Comparison of ENCODE assay signal across 12 cellular contexts in the genomic region with DNA sequence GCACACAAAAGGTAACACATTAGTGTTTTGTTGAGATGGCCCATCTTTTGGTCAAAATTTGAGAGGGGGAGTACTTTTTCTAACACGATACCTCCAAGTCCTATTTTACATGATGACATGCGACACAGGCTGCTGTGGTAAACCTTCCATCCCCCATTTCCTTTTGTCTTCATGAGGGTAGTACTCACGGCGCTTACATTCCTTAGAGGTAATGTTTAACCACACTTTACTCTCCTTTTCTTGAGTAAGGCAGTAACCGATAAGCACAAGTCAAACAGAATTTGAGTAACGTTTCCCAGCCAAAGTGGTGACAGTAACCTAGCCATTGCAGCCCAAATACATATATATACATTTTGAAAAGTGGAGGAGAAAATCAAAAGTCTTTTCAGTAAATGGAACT. TPM values are rescaled to one million over a fixed set of nuclear protein-coding genes. Genes with fewer than 3 reads are reported as not detected.
DNase-seq lines count a peak whose midpoint lies in the region; ATAC-seq and TF ChIP-seq lines count a peak whose summit lies in the region.
"Had no signal": no experiment of that assay in that cellular context is flagged by ENCODE, and none has a peak within 500 bp of the region (broad histone marks: within the 10 kb centered on the region; RNA-seq: fewer than 3 reads in every experiment).

No MANE protein-coding gene starts in this region.

- no peak for TF ChIP-seq POLR2A in upper lobe of left lung (IDR thresholded peaks at IDR 0.05)

- DNase-seq in HuH-7 (ENCODE audit: low spot score) (peak; percentile 28), mammary epithelial cell (peak; percentile 29), left colon (no peak), upper lobe of left lung (no peak), GM10266 (ENCODE audit: extremely low spot score) (no peak), heart right ventricle (no peak), omental fat pad (ENCODE audit: low spot score) (no peak)
- DNase-seq: activated CD4-positive, CD25-positive, alpha-beta regulatory T cell; CD8-positive, alpha-beta T cell; foreskin melanocyte; SW 1271 had no signal

- H3K4me3 ChIP-seq in mammary epithelial cell (replicated peaks in 1 of 3; ENCODE audit: insufficient read depth in 1 of 3, low read depth in 2 of 3, low read length in 3 of 3) (no peak overlapping the region), upper lobe of left lung (no peak overlapping the region), heart right ventricle (no peak overlapping the region)

- TF ChIP-seq CTCF in mammary epithelial cell (conservative IDR thresholded peaks at IDR 0.05 in 1 of 2, IDR thresholded peaks at IDR 0.05 in 1 of 2; ENCODE audit: extremely low read depth in 1 of 2, insufficient read depth in 1 of 2, low read depth in 1 of 2, low read length in 2 of 2) (no peak), upper lobe of left lung (IDR thresholded peaks at IDR 0.05) (no peak), GM10266 (IDR thresholded peaks at IDR 0.05; ENCODE audit: control insufficient read depth, insufficient read depth, low read depth, missing control alignments) (no peak), heart right ventricle (IDR thresholded peaks at IDR 0.05) (no peak), omental fat pad (IDR thresholded peaks at IDR 0.05) (no peak)

- in situ Hi-C loops in mammary epithelial cell (cut with MboI; ENCODE audit: low sequenced_read_pairs in 2 of 2), result loop anchor here in 1 of 2 donors (25.0 kb wide), 1 partner anchor 105 kb away; no protein-coding TSS in a partner anchor

- peak; percentile 96 for ATAC-seq in left colon
- ATAC-seq in upper lobe of left lung (ENCODE audit: low FRiP score in 2 of 2), result peak; percentile 44 to 87
- no peak for ATAC-seq in heart right ventricle
- no peak for ATAC-seq in omental fat pad (ENCODE audit: low FRiP score)
- ATAC-seq: CD8-positive, alpha-beta T cell had no signal

- peak overlapping the region; percentile 60 for H3K4me2 ChIP-seq in mammary epithelial cell (ENCODE audit: insufficient read depth, low read depth, low read length)

- H3K79me2 ChIP-seq in mammary epithelial cell (ENCODE audit: insufficient read depth, low read length), result no peaks in the 10 kb centered on the region

- no peak overlapping the region for H2AFZ ChIP-seq in mammary epithelial cell (ENCODE audit: low read depth, low read length)

- H3K27me3 ChIP-seq in mammary epithelial cell (ENCODE audit: insufficient read depth, low read length), result no peaks in the 10 kb centered on the region
- no peaks in the 10 kb centered on the region for H3K27me3 ChIP-seq in upper lobe of left lung
- no peaks in the 10 kb centered on the region for H3K27me3 ChIP-seq in heart right ventricle

- intact Hi-C loops in mammary epithelial cell (cut with micrococcal nuclease) (no loop called here), left colon (cut with DNase I, micrococcal nuclease) (no loop called here), heart right ventricle (cut with DNase I) (no loop called here)

- no peaks in the 10 kb centered on the region for H3K9me3 ChIP-seq in mammary epithelial cell (replicated peaks; ENCODE audit: insufficient read depth, low read length)
- no peaks in the 10 kb centered on the region for H3K9me3 ChIP-seq in upper lobe of left lung
- no peaks in the 10 kb centered on the region for H3K9me3 ChIP-seq in heart right ventricle

- peak overlapping the region; percentile 33 for H3K9ac ChIP-seq in mammary epithelial cell (ENCODE audit: insufficient read depth, low read length)

- CTCF ChIA-PET in mammary epithelial cell (lab: Charles Lee; ENCODE audit: low non-redundant PET), result no interaction called here

- TF ChIP-seq EP300 in upper lobe of left lung (IDR thresholded peaks at IDR 0.05), result no peak

- H3K27ac ChIP-seq in mammary epithelial cell (ENCODE audit: insufficient read depth, low read depth, low read length) (peak overlapping the region; percentile 71), upper lobe of left lung (peak overlapping the region in 3 of 4 donors; percentile 28 to 78 (median 45)), heart right ventricle (no peak overlapping the region)

- peaks cover 23% of the 10 kb centered on the region for H3K4me1 ChIP-seq in mammary epithelial cell (ENCODE audit: insufficient read depth, low read length)
- H3K4me1 ChIP-seq in upper lobe of left lung, result peaks cover 0 to 10% (median 5%) of the 10 kb centered on the region in 4 donors
- no peaks in the 10 kb centered on the region for H3K4me1 ChIP-seq in heart right ventricle

- no TSS peak for BruUV-seq in mammary epithelial cell (replicated peaks; lab: Mats Ljungman, UMichigan)

- H3K36me3 ChIP-seq in mammary epithelial cell (ENCODE audit: insufficient read depth, low read length) (peaks cover 32% of the 10 kb centered on the region), upper lobe of left lung (peaks cover 18 to 84% (median 41%) of the 10 kb centered on the region in 4 donors), heart right ventricle (peaks cover 0 to 99% (median 64%) of the 10 kb centered on the region in 9 donors)

- 70% methylated on average over 6 of the region's 6 CpGs for WGBS in mammary epithelial cell (ENCODE audit: low coverage, missing lambda C conversion rate)
- WGBS in upper lobe of left lung, 2 donors, result 66 to 67% methylated on average over 6 of the region's 6 CpGs
- WGBS in heart right ventricle, 2 donors, result 94 to 95% methylated on average over 6 of the region's 6 CpGs

- dilution Hi-C loops in mammary epithelial cell (cut with HindIII; ENCODE audit: low sequenced_read_pairs), result no loop called here

- no peaks in the 10 kb centered on the region for H4K20me1 ChIP-seq in mammary epithelial cell (ENCODE audit: insufficient read depth, low read length)

RNA-seq across cellular contexts. Expression of a gene that starts 35.8 kb away (rescaled TPM):
- 10 to 100 TPM; 13.3 to 16.5 TPM for total RNA-seq in mammary epithelial cell
- 8.2 TPM for polyA plus RNA-seq in mammary epithelial cell
- polyA minus RNA-seq in mammary epithelial cell, result 24.1 TPM
- 10 to 100 TPM; 13.7 to 19.0 TPM for total RNA-seq in left colon
- total RNA-seq in upper lobe of left lung, result 10 to 100 TPM; 10.3 to 16.3 (median 12.5) TPM
- under 1 TPM; 0.12 to 0.70 (median 0.35) TPM for total RNA-seq in heart right ventricle
- polyA plus RNA-seq in heart right ventricle, result under 1 TPM; 0.17 to 0.37 TPM
- total RNA-seq in omental fat pad, result 1 to 10 TPM in 3 of 4 donors, under 1 TPM in 1; 0.82 to 3.5 (median 2.5) TPM

RNA-seq across cellular contexts. Expression of a gene that starts 48.3 kb away (rescaled TPM):
- total RNA-seq in mammary epithelial cell (10 to 100 TPM; 23.2 to 25.2 TPM), left colon (10 to 100 TPM; 14.1 to 15.8 TPM), upper lobe of left lung (10 to 100 TPM; 12.4 to 58.7 (median 19.7) TPM), heart right ventricle (1 to 10 TPM; 3.6 to 9.9 (median 6.0) TPM), omental fat pad (10 to 100 TPM in 3 of 4 donors, 1 to 10 TPM in 1; 9.5 to 11.8 (median 11.1) TPM)
- polyA plus RNA-seq in mammary epithelial cell (3.6 TPM), heart right ventricle (1 to 10 TPM; 2.4 to 3.2 TPM)
- 20.5 TPM for polyA minus RNA-seq in mammary epithelial cell

RNA-seq across cellular contexts. Expression of a gene that starts 48.7 kb away (rescaled TPM):
- total RNA-seq in mammary epithelial cell (100 to 1,000 TPM; 315 to 319 TPM), left colon (100 to 1,000 TPM; 135 to 151 TPM), upper lobe of left lung (100 to 1,000 TPM in 1 of 6 donors, 10 to 100 TPM in 5; 36.7 to 176 (median 67.0) TPM), heart right ventricle (10 to 100 TPM; 33.3 to 59.2 (median 43.5) TPM), omental fat pad (100 to 1,000 TPM in 2 of 4 donors, 10 to 100 TPM in 2; 58.5 to 155 (median 109) TPM)
- polyA plus RNA-seq in mammary epithelial cell (1,296 TPM), heart right ventricle (100 to 1,000 TPM in 1 of 2 donors, 10 to 100 TPM in 1; 60.4 to 172 TPM)
- polyA minus RNA-seq in mammary epithelial cell, result 208 TPM

RNA-seq across cellular contexts. Expression of a gene that starts 59.2 kb away (rescaled TPM):
- total RNA-seq in mammary epithelial cell, result 10 to 100 TPM in 1 of 2 donors, 1 to 10 TPM in 1; 8.3 to 21.0 TPM
- 21.7 TPM for polyA plus RNA-seq in mammary epithelial cell
- 16.2 TPM for polyA minus RNA-seq in mammary epithelial cell
- total RNA-seq in left colon, result 10 to 100 TPM in 1 of 2 donors, 1 to 10 TPM in 1; 9.2 to 11.3 TPM
- total RNA-seq in upper lobe of left lung, result 10 to 100 TPM in 3 of 6 donors, 1 to 10 TPM in 3; 1.8 to 22.9 (median 13.2) TPM
- 10 to 100 TPM in 8 of 10 donors, 1 to 10 TPM in 2; 8.4 to 17.5 (median 14.2) TPM for total RNA-seq in heart right ventricle
- polyA plus RNA-seq in heart right ventricle, result 10 to 100 TPM; 17.5 to 18.6 TPM
- total RNA-seq in omental fat pad, result 1 to 10 TPM; 5.5 to 9.9 (median 8.2) TPM

RNA-seq across cellular contexts. Expression of a gene that starts 59.4 kb away (rescaled TPM):
- total RNA-seq in mammary epithelial cell, result 1 to 10 TPM in 1 of 2 donors, under 1 TPM in 1; 0.67 to 2.5 TPM
- 0.77 TPM for polyA plus RNA-seq in mammary epithelial cell
- not detected for polyA minus RNA-seq in mammary epithelial cell
- total RNA-seq in left colon, result 1 to 10 TPM; 2.0 to 3.2 TPM
- 1 to 10 TPM in 3 of 6 donors, under 1 TPM in 3; 0.78 to 7.3 (median 1.3) TPM for total RNA-seq in upper lobe of left lung
- 1 to 10 TPM in 1 of 10 donors, under 1 TPM in 8, not detected in 1; 0.30 to 1.2 (median 0.57) TPM for total RNA-seq in heart right ventricle
- polyA plus RNA-seq in heart right ventricle, result 1 to 10 TPM in 1 of 2 donors, under 1 TPM in 1; 0.99 to 1.4 TPM
- total RNA-seq in omental fat pad, result under 1 TPM; 0.56 to 0.79 (median 0.63) TPM
- total RNA-seq: skeletal muscle tissue had no signal

Comparison
In these comparisons a context has a peak if more than half of its experiments do, and no peak if none do; other contexts are left out.
1. DNase-seq: peak in HuH-7 (single experiment) and mammary epithelial cell (single experiment); none in left colon (0 of 2), upper lobe of left lung (0 of 2), GM10266 (single experiment), heart right ventricle (0 of 2) and omental fat pad (single experiment).
2. H3K27ac ChIP-seq: peak in mammary epithelial cell (single experiment) and upper lobe of left lung (3 of 4); none in heart right ventricle (0 of 10).
3. ATAC-seq: peak in left colon (single experiment) and upper lobe of left lung (2 of 2); none in heart right ventricle (0 of 8) and omental fat pad (single experiment).